24 cellular contexts compared by ENCODE assay signal in the genomic region with DNA sequence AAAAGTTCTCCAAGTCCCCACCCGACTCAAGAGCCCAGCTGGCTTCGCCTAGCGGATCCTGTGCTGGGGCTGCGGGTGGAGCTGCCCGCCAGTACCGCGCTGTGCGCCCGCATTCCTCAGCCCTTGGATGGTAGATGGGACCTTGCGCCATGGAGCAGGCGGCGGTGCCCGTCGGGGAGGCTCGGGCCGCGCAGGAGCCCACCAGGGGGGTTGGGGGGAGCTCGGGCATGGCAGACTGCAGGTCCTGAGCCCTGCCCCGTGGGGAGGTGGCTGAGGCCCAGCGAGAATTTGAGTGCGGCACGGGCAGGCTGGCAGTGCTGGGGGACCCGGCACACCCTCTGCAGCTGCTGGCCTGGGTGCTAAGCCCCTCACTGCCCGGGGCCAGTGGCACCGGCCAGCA. TPM values are rescaled to one million over a fixed set of nuclear protein-coding genes. Genes with fewer than 3 reads are reported as not detected.
A peak's percentile ranks its signal among the peaks of the same experiment; 100 is the strongest.
DNase-seq lines count a peak whose midpoint lies in the region; ATAC-seq, FAIRE-seq and TF ChIP-seq lines count a peak whose summit lies in the region.
"Had no signal": no experiment of that assay in that cellular context is flagged by ENCODE, and none has a peak within 500 bp of the region (broad histone marks: within the 10 kb centered on the region; RNA-seq: fewer than 3 reads in every experiment).

No MANE protein-coding gene starts in this region.

- no peaks in the 10 kb centered on the region for H3K27me3 ChIP-seq in BE2C
- H3K27me3 ChIP-seq in K562 (ENCODE audit: control insufficient read depth in 2 of 2, insufficient read depth in 2 of 2, low read length in 2 of 2), result no peaks in the 10 kb centered on the region
- H3K27me3 ChIP-seq: BLaER1 treated with 17β-estradiol and CSF1 and Interleukin-3, amounts not matched to agents 10 nM and 100 nM had no signal

- intact Hi-C loops in K562 (cut with micrococcal nuclease) (no loop called here), kidney (cut with DNase I) (no loop called here)

- no peak for TF ChIP-seq EP300 in K562 (IDR thresholded peaks at IDR 0.05; ENCODE audit: low read length)

- H3K4me2 ChIP-seq in K562 (ENCODE audit: insufficient read depth, low read length), result no peak overlapping the region
- H3K4me2 ChIP-seq: BLaER1 treated with 17β-estradiol and CSF1 and Interleukin-3, amounts not matched to agents 10 nM and 100 nM had no signal

- peak; percentile 3 for DNase-seq in BE2C
- DNase-seq in K562 (ENCODE audit: extremely low read depth in 1 of 4, low spot score in 3 of 4), result no peak
- peak; percentile 67 for DNase-seq in kidney
- no peak for DNase-seq in SIG-M5 (lab: John Stamatoyannopoulos, UW)
- no peak for DNase-seq in NCI-H2196 (lab: John Stamatoyannopoulos, UW; ENCODE audit: unreplicated experiment)
- no peak for DNase-seq in nucleus accumbens (lab: John Stamatoyannopoulos, UW)
- DNase-seq: 8988T; ACHN; Caco-2; Calu3; CD4-positive, alpha-beta T cell; CD8-positive, alpha-beta T cell; DMS79 treated with DMSO at 0.1 percent for 48 hours; GF-D8 had no signal

- H3K36me3 ChIP-seq in BE2C (no peaks in the 10 kb centered on the region), HEK293 (ENCODE audit: control insufficient read depth in 2 of 2, insufficient read depth in 1 of 2, low read length in 2 of 2) (peaks cover 0 to 5% of the 10 kb centered on the region in 2 experiments; a peak in 1 of 3 replicates), K562 (ENCODE audit: control insufficient read depth, insufficient read depth, low read length) (no peaks in the 10 kb centered on the region), kidney (ENCODE audit: control insufficient read depth in 1 of 2, insufficient read depth in 2 of 2, low read length in 2 of 2) (no peaks in the 10 kb centered on the region)

- no TSS peak for BruUV-seq in K562 (replicated peaks; lab: Mats Ljungman, UMichigan)

- no peaks in the 10 kb centered on the region for H3K79me2 ChIP-seq in K562 (ENCODE audit: control insufficient read depth, insufficient read depth, low read length)

- in situ Hi-C loops in K562 (cut with MboI), result no loop called here

- 92% methylated on average over 21 of the region's 25 CpGs for WGBS in K562 (ENCODE audit: insufficient coverage, low coverage, missing lambda C conversion rate)

- TF ChIP-seq RAD21 in K562 (CRISPR knock-in tag; conservative IDR thresholded peaks at IDR 0.05 in 1 of 2, IDR thresholded peaks at IDR 0.05 in 1 of 2), result no peak

- POLR2A ChIA-PET in HEK293 (lab: Yijun Ruan, JAX), result no interaction called here
- POLR2A ChIA-PET in K562 (lab: Yijun Ruan, JAX), result interaction anchor here (0.6 kb wide), 1 partner anchor 10 kb away, joined by 3 read pairs; no protein-coding TSS in a partner anchor

- FAIRE-seq in K562 (lab: Jason Lieb, UNC) (no peak), kidney (lab: Jason Lieb, UNC) (no peak)
- FAIRE-seq: A204.1, D721Med, G401.6, GM12892, GM18507, GM19239 had no signal

- no peak overlapping the region for H3K9ac ChIP-seq in K562 (ENCODE audit: insufficient read depth in 1 of 2, low read depth in 2 of 2, low read length in 2 of 2)
- H3K9ac ChIP-seq in kidney (ENCODE audit: low read length in 2 of 2), result no peak overlapping the region
- H3K9ac ChIP-seq: BLaER1 treated with 17β-estradiol and CSF1 and Interleukin-3, amounts not matched to agents 10 nM and 100 nM had no signal

- no peak overlapping the region for H3K27ac ChIP-seq in HEK293 (ENCODE audit: extremely low read depth, low read depth, low read length)
- no peak overlapping the region for H3K27ac ChIP-seq in K562 (ENCODE audit: extremely low read depth, low read depth, low read length)
- no peak overlapping the region for H3K27ac ChIP-seq in kidney (ENCODE audit: low read depth in 2 of 2, low read length in 2 of 2)
- H3K27ac ChIP-seq: BLaER1 treated with 17β-estradiol and CSF1 and Interleukin-3, amounts not matched to agents 10 nM and 100 nM; C4-2B had no signal

- H4K20me1 ChIP-seq in K562 (replicated peaks; ENCODE audit: control insufficient read depth, insufficient read depth, low read length), result no peaks in the 10 kb centered on the region

- H3K4me3 ChIP-seq in BE2C (ENCODE audit: low read depth, low read length) (no peak overlapping the region), HEK293 (ENCODE audit: low read depth, low read length) (no peak overlapping the region), K562 (no peak overlapping the region), kidney (ENCODE audit: low read length in 2 of 2) (no peak overlapping the region)
- H3K4me3 ChIP-seq: BLaER1 treated with 17β-estradiol and CSF1 and Interleukin-3, amounts not matched to agents 10 nM and 100 nM had no signal

- TF ChIP-seq CTCF in BE2C (IDR thresholded peaks at IDR 0.05; ENCODE audit: low read depth, low read length), result no peak
- no peak for TF ChIP-seq CTCF in HEK293 (tag by site-specific recombination; IDR thresholded peaks at IDR 0.05)
- TF ChIP-seq CTCF in K562 (IDR thresholded peaks at IDR 0.05 in 2 of 3, conservative IDR thresholded peaks at IDR 0.05 in 1 of 3; ENCODE audit: insufficient read depth in 2 of 3, low read depth in 1 of 3, low read length in 3 of 3), result no peak
- TF ChIP-seq CTCF in kidney (IDR thresholded peaks at IDR 0.05; ENCODE audit: borderline replicate concordance, extremely low read depth, insufficient read depth), result no peak

- H3K9me3 ChIP-seq in BE2C, result no peaks in the 10 kb centered on the region
- no peaks in the 10 kb centered on the region; the same call in 1 of the 2 replicates for H3K9me3 ChIP-seq in HEK293 (ENCODE audit: control insufficient read depth, insufficient read depth, low read depth, low read length)
- H3K9me3 ChIP-seq in K562 (replicated peaks; ENCODE audit: control insufficient read depth, insufficient read depth, low read depth, low read length), result no peaks in the 10 kb centered on the region
- H3K9me3 ChIP-seq in kidney (ENCODE audit: control insufficient read depth in 1 of 2, low read length in 2 of 2), result peaks cover 0 to 18% of the 10 kb centered on the region in 2 donors

- no peak overlapping the region for H2AFZ ChIP-seq in K562 (ENCODE audit: low read depth, low read length)

- no peak for ATAC-seq in K562
- ATAC-seq in GM18909 (IDR thresholded peaks at IDR 0.05; ENCODE audit: poor library complexity, unreplicated experiment), result no peak
- ATAC-seq: CD8-positive, alpha-beta T cell had no signal

- TF ChIP-seq POLR2A in K562 (conservative IDR thresholded peaks at IDR 0.05), result no peak

- H3K4me1 ChIP-seq in BE2C (no peaks in the 10 kb centered on the region), HEK293 (ENCODE audit: control insufficient read depth, insufficient read depth, low read length) (no peaks in the 10 kb centered on the region), K562 (replicated peaks in 1 of 2; ENCODE audit: control insufficient read depth in 2 of 2, insufficient read depth in 2 of 2, low read length in 2 of 2) (no peaks in the 10 kb centered on the region), kidney (ENCODE audit: control insufficient read depth in 1 of 2, insufficient read depth in 1 of 2, low read depth in 1 of 2, low read length in 2 of 2) (no peaks in the 10 kb centered on the region)
- H3K4me1 ChIP-seq: BLaER1 treated with 17β-estradiol and CSF1 and Interleukin-3, amounts not matched to agents 10 nM and 100 nM had no signal

- CTCF ChIA-PET in HEK293 (lab: Yijun Ruan, JAX), result no interaction called here
- CTCF ChIA-PET in K562 (lab: Yijun Ruan, JAX; ENCODE audit: low intra/inter-chr PET ratio), result no interaction called here

- H3K9me1 ChIP-seq in K562 (ENCODE audit: control insufficient read depth, insufficient read depth, low read length), result no peaks in the 10 kb centered on the region

TF ChIP-seq in HEK293, 187 proteins besides CTCF, POLR2A, EP300 and RAD21:
- no peak for TF ChIP-seq ZNF707 (tag by site-specific recombination; IDR thresholded peaks at IDR 0.05)
- TF ChIP-seq ZNF202 (tag by site-specific recombination; IDR thresholded peaks at IDR 0.05; ENCODE audit: borderline replicate concordance), result 0 out of 2 replicates have a peak, but pooled peaks have one; percentile 26
- no peak for TF ChIP-seq ZNF404 (tag by site-specific recombination; IDR thresholded peaks at IDR 0.05)
- no peak for TF ChIP-seq ZNF121 (tag by site-specific recombination; IDR thresholded peaks at IDR 0.05)
- no peak for TF ChIP-seq ZNF155 (tag by site-specific recombination; IDR thresholded peaks at IDR 0.05)

TF ChIP-seq in K562, 482 proteins besides CTCF, POLR2A, EP300 and RAD21 (continues in another document):
- TF ChIP-seq COPS2 (conservative IDR thresholded peaks at IDR 0.05), result no peak

RNA-seq across cellular contexts. Expression of gene TBC1D12, which starts 57.0 kb away (rescaled TPM):
- 3.9 TPM for polyA plus RNA-seq in BE2C (2012; ENCODE audit: insufficient read depth, insufficient read length, low read depth)
- 5.4 and 14.6 TPM in 2 replicates for total RNA-seq in K562 (2011; cell fraction: chromatin; rRNA removed; ENCODE audit: low replicate concordance)
- total RNA-seq in K562 (2011; cell fraction: nucleolus; rRNA removed), result 3.0 and 3.8 TPM in 2 replicates
- total RNA-seq in K562 (2011; cell fraction: nucleoplasm; rRNA removed), result 6.4 and 13.4 TPM in 2 replicates
- total RNA-seq in K562 (2014; rRNA removed) (3.9 and 4.0 TPM in 2 replicates), K562 (2014; rRNA removed; fragmentation: Illumina TruSeq; extraction: Trizol) (6.0 and 6.7 TPM in 2 replicates), K562 (2015; rRNA removed; fragmentation: Illumina TruSeq; extraction: Trizol) (5.3 and 5.7 TPM in 2 replicates), K562 (2021) (5.2 and 5.7 TPM in 2 replicates), kidney (13.1 TPM)
- polyA plus RNA-seq in K562 (2011; rRNA removed) (4.1 and 4.7 TPM in 2 replicates), K562 (2014; fragmentation: Illumina TruSeq; extraction: Trizol) (2.5 and 3.2 TPM in 2 replicates), K562 (2014; fragmentation: Nextera tagmentation; extraction: Ambion mirVana) (1 to 10 TPM; 3.7 to 3.9 TPM), K562 (2014; rRNA removed) (2.1 and 2.6 TPM in 2 replicates), kidney (ENCODE audit: insufficient read depth, low read depth, low replicate concordance) (4.4 TPM)
- polyA plus RNA-seq in K562 (2011; cell fraction: cytosol; rRNA removed), result 1.7 and 2.3 TPM in 2 replicates
- polyA plus RNA-seq in K562 (2011; cell fraction: nucleus; rRNA removed), result 3.2 and 3.5 TPM in 2 replicates
- 3.7 and 4.1 TPM in 2 replicates for polyA plus RNA-seq in K562 (2012)
- polyA minus RNA-seq in K562 (2011; rRNA and poly(A)+ RNA removed), result 5.0 and 7.2 TPM in 2 replicates
- polyA minus RNA-seq in K562 (2011; cell fraction: cytosol; rRNA and poly(A)+ RNA removed), result 2.3 and 2.5 TPM in 2 replicates
- polyA minus RNA-seq in K562 (2011; cell fraction: nucleus; rRNA and poly(A)+ RNA removed), result 2.8 and 3.8 TPM in 2 replicates

Comparison
In these comparisons a context has a peak if more than half of its experiments do, and no peak if none do; other contexts are left out.
1. DNase-seq: peak in BE2C (single experiment) and kidney (single experiment); none in K562 (0 of 4), SIG-M5 (single experiment), NCI-H2196 (single experiment) and nucleus accumbens (0 of 56).